ENCODE assay signal across 9 cellular contexts in the genomic region with DNA sequence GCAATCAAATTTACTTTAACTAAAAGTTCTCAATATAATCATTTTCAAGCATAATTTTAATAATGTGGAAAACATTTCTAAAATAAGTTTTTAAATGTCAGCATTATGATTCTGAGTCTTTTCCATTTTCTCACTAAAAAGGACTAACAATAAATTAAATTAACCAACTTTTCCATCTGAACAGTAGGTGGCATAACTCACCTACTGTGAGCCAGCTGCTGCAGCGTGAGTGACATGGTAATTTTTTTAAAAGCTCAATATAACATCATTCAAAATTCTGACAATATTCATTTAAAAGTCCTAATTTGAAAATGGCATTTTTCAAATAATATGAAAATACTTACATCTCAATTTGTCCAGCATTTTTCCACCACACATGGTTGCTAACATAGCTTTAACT.
A peak's percentile ranks its signal among the peaks of the same experiment; 100 is the strongest.
DNase-seq lines count a peak whose midpoint lies in the region; ATAC-seq and TF ChIP-seq lines count a peak whose summit lies in the region.
"Had no signal": no experiment of that assay in that cellular context is flagged by ENCODE, and none has a peak within 500 bp of the region (broad histone marks: within the 10 kb centered on the region; RNA-seq: fewer than 3 reads in every experiment).

No MANE protein-coding gene starts in this region.

- no peak for DNase-seq in activated CD4-positive, alpha-beta T cell treated with anti-CD3 and anti-CD28 coated beads for 36 hours
- no peak for DNase-seq in activated CD4-positive, alpha-beta T cell treated with anti-CD3 and anti-CD28 coated beads, Interleukin-2, amount 50 U/mL, for 48 hours
- DNase-seq in NCI-H146 (lab: John Stamatoyannopoulos, UW) (peak; percentile 25), MCF 10A (ENCODE audit: unreplicated experiment) (peak; percentile 57), lung microvascular endothelial cell (ENCODE audit: low read depth in 2 of 2) (peak; percentile 58 to 75)
- no peak for DNase-seq in stimulated activated CD4-positive, alpha-beta T cell treated with anti-CD3 and anti-CD28 coated beads, Interleukin-4, amount 100 ng/mL, for 1 hour

- peak; percentile 58 for ATAC-seq in activated CD4-positive, alpha-beta T cell treated with anti-CD3 and anti-CD28 coated beads for 36 hours
- ATAC-seq in GM21619 (IDR thresholded peaks at IDR 0.05; ENCODE audit: unreplicated experiment): no peak
- ATAC-seq in HG03442 (IDR thresholded peaks at IDR 0.05; ENCODE audit: unreplicated experiment): no peak

- H3K27me3 Mint-ChIP-seq in activated CD4-positive, alpha-beta T cell treated with anti-CD3 and anti-CD28 coated beads for 36 hours: no peaks in the 10 kb centered on the region
- no peaks in the 10 kb centered on the region for H3K27me3 Mint-ChIP-seq in MCF 10A (ENCODE audit: insufficient read depth, unreplicated experiment)

- no peak overlapping the region for H3K27ac Mint-ChIP-seq in activated CD4-positive, alpha-beta T cell treated with anti-CD3 and anti-CD28 coated beads for 36 hours
- H3K27ac Mint-ChIP-seq in MCF 10A (ENCODE audit: low read depth, unreplicated experiment): no peak overlapping the region
- H3K27ac Mint-ChIP-seq: activated naive CD4-positive, alpha-beta T cell treated with anti-CD3 and anti-CD28 coated beads, Interleukin-2, amount 50 U/mL, for 72 hours had no signal

- intact Hi-C loops in activated CD4-positive, alpha-beta T cell treated with anti-CD3 and anti-CD28 coated beads for 36 hours (cut with DNase I, micrococcal nuclease): loop anchor here (1.0 to 10.0 kb wide), 7 partner anchors 57 to 538 kb away; no protein-coding TSS in a partner anchor
- intact Hi-C loops in MCF 10A (cut with micrococcal nuclease): loop anchor here (1.0 to 5.0 kb wide), 6 partner anchors 57 to 540 kb away; a partner anchor contains a TSS

- BruUV-seq in MCF 10A (replicated peaks; lab: Mats Ljungman, UMichigan): no TSS peak

- POLR2A ChIA-PET in activated CD4-positive, alpha-beta T cell treated with anti-CD3 and anti-CD28 coated beads for 36 hours (lab: Charles Lee): no interaction called here
- POLR2A ChIA-PET in MCF 10A (lab: Yijun Ruan, JAX): interaction anchor here (0.8 to 5.2 kb wide), 7 partner anchors 9 to 93 kb away, joined by 3 to 42 read pairs (median 20); a partner anchor contains a TSS

- H3K4me3 Mint-ChIP-seq in activated CD4-positive, alpha-beta T cell treated with anti-CD3 and anti-CD28 coated beads for 36 hours: no peak overlapping the region
- H3K4me3 Mint-ChIP-seq in MCF 10A (ENCODE audit: unreplicated experiment): no peak overlapping the region

- peaks cover 5% of the 10 kb centered on the region for H3K4me1 Mint-ChIP-seq in activated CD4-positive, alpha-beta T cell treated with anti-CD3 and anti-CD28 coated beads for 36 hours
- no peaks in the 10 kb centered on the region for H3K4me1 Mint-ChIP-seq in MCF 10A (ENCODE audit: insufficient read depth, unreplicated experiment)

- H3K36me3 Mint-ChIP-seq in activated CD4-positive, alpha-beta T cell treated with anti-CD3 and anti-CD28 coated beads for 36 hours (ENCODE audit: low read depth): no peaks in the 10 kb centered on the region
- peaks cover 6% of the 10 kb centered on the region for H3K36me3 Mint-ChIP-seq in MCF 10A (ENCODE audit: insufficient read depth, unreplicated experiment)
- H3K36me3 Mint-ChIP-seq: activated naive CD4-positive, alpha-beta T cell treated with anti-CD3 and anti-CD28 coated beads, Interleukin-2, amount 50 U/mL, for 72 hours had no signal

- CTCF ChIA-PET in activated CD4-positive, alpha-beta T cell treated with anti-CD3 and anti-CD28 coated beads for 36 hours (lab: Charles Lee): interaction anchor here (0.6 to 7.0 kb wide), 38 partner anchors 9 to 377 kb away, joined by 3 to 92 read pairs (median 4); no protein-coding TSS in a partner anchor
- CTCF ChIA-PET in MCF 10A (lab: Yijun Ruan, JAX): interaction anchor here (0.6 to 6.8 kb wide), 43 partner anchors 8 to 552 kb away, joined by 3 to 204 read pairs (median 4); a partner anchor contains a TSS

- TF ChIP-seq CTCF in MCF 10A (IDR thresholded peaks at IDR 0.05; ENCODE audit: unreplicated experiment): peak; percentile 71

- H3K9me3 Mint-ChIP-seq in activated CD4-positive, alpha-beta T cell treated with anti-CD3 and anti-CD28 coated beads for 36 hours (ENCODE audit: low read depth): no peaks in the 10 kb centered on the region
- H3K9me3 Mint-ChIP-seq in MCF 10A (ENCODE audit: unreplicated experiment): no peaks in the 10 kb centered on the region
- H3K9me3 Mint-ChIP-seq: activated naive CD4-positive, alpha-beta T cell treated with anti-CD3 and anti-CD28 coated beads, Interleukin-2, amount 50 U/mL, for 72 hours had no signal

Comparison
In these comparisons a context has a peak if more than half of its experiments do, and no peak if none do; other contexts are left out.
1. DNase-seq: peak in NCI-H146 (single experiment), MCF 10A (single experiment) and lung microvascular endothelial cell (2 of 2); none in activated CD4-positive, alpha-beta T cell treated with anti-CD3 and anti-CD28 coated beads for 36 hours (single experiment), activated CD4-positive, alpha-beta T cell treated with anti-CD3 and anti-CD28 coated beads, Interleukin-2, amount 50 U/mL, for 48 hours (0 of 2) and stimulated activated CD4-positive, alpha-beta T cell treated with anti-CD3 and anti-CD28 coated beads, Interleukin-4, amount 100 ng/mL, for 1 hour (single experiment).